20 cellular contexts compared by ENCODE assay signal in the genomic region with DNA sequence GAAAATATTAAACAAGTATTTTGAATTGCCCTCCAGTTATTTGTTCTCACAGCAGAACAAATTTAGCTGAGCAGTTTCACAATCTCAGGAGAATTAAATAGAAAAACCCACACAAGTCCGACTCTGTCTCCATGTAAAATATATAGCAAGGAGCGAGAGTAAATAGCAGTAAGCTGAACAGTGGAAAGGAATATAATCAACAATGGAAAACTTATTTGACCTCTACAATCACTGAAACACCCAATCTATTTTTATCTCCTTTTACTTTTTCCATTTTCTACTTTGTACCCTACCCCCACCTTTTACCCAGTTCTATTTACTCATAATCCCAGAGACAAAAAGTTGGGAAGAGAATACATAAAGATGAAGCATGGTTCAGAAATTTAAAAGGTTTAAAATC.
"Had no signal": no experiment of that assay in that cellular context is flagged by ENCODE, and none has a peak within 500 bp of the region (broad histone marks: within the 10 kb centered on the region; RNA-seq: fewer than 3 reads in every experiment).

No MANE protein-coding gene starts in this region.

- H3K4me1 ChIP-seq: esophagus squamous epithelium, neural progenitor cell, prostate gland, right lobe of liver had no signal

- H3K27me3 ChIP-seq: esophagus squamous epithelium, gastroesophageal sphincter, neural progenitor cell, pancreas, right lobe of liver had no signal

- DNase-seq: effector memory CD4-positive, alpha-beta T cell; esophagus squamous epithelium; glutamatergic neuron; immature natural killer cell; mammary epithelial cell; natural killer cell; nucleus accumbens; pancreas; right lobe of liver; stimulated activated CD4-positive, alpha-beta T cell treated with anti-CD3 and anti-CD28 coated beads, Interleukin-15, amount 100 ng/mL, for 24 hours; stimulated activated CD4-positive, alpha-beta T cell treated with anti-CD3 and anti-CD28 coated beads, Interleukin-1b, Interleukin-23, amount 100 ng/mL, for 48 hours; stimulated activated CD4-positive, alpha-beta T cell treated with anti-CD3 and anti-CD28 coated beads, Interleukin-4, amount 100 ng/mL, for 24 hours; stimulated activated naive B cell treated with anti-CD40 and anti-IgM and Interleukin-4, amounts not matched to agents 10 μg/mL and 1 μg/mL and 100 μg/mL, for 72 hours; stimulated activated naive CD8-positive, alpha-beta T cell treated with anti-CD3 and anti-CD28 coated beads, Interleukin-15, amount 100 ng/mL, for 72 hours; substantia nigra; trophoblast cell had no signal

- H3K27me3 Mint-ChIP-seq: stimulated activated naive B cell treated with anti-CD40 and anti-IgM and Interleukin-4, amounts not matched to agents 10 μg/mL and 1 μg/mL and 100 μg/mL, for 72 hours; stimulated activated naive CD8-positive, alpha-beta T cell treated with anti-CD3 and anti-CD28 coated beads, Interleukin-15, amount 100 ng/mL, for 72 hours had no signal

- H3K9ac ChIP-seq: neural progenitor cell had no signal

- H3K4me3 ChIP-seq: esophagus squamous epithelium, gastroesophageal sphincter, neural progenitor cell, pancreas, prostate gland, right lobe of liver, thoracic aorta had no signal

- H3K9me3 ChIP-seq: esophagus squamous epithelium, gastroesophageal sphincter, pancreas, prostate gland, right lobe of liver, thoracic aorta had no signal

- H3K27ac Mint-ChIP-seq: immature natural killer cell; natural killer cell; neural progenitor cell; stimulated activated naive B cell treated with anti-CD40 and anti-IgM and Interleukin-4, amounts not matched to agents 10 μg/mL and 1 μg/mL and 100 μg/mL, for 72 hours; stimulated activated naive CD8-positive, alpha-beta T cell treated with anti-CD3 and anti-CD28 coated beads, Interleukin-15, amount 100 ng/mL, for 72 hours had no signal

- H3K36me3 Mint-ChIP-seq: natural killer cell had no signal

- H3K4me1 Mint-ChIP-seq: immature natural killer cell, neural progenitor cell had no signal

- H3K27ac ChIP-seq: esophagus squamous epithelium, gastroesophageal sphincter, neural progenitor cell, pancreas, prostate gland, right lobe of liver, thoracic aorta had no signal

- H3K36me3 ChIP-seq: gastroesophageal sphincter, neural progenitor cell, pancreas, prostate gland, right lobe of liver, thoracic aorta had no signal

- H3K4me3 Mint-ChIP-seq: immature natural killer cell; natural killer cell; neural progenitor cell; stimulated activated naive B cell treated with anti-CD40 and anti-IgM and Interleukin-4, amounts not matched to agents 10 μg/mL and 1 μg/mL and 100 μg/mL, for 72 hours; stimulated activated naive CD8-positive, alpha-beta T cell treated with anti-CD3 and anti-CD28 coated beads, Interleukin-15, amount 100 ng/mL, for 72 hours had no signal

- ATAC-seq: gastroesophageal sphincter; natural killer cell; stimulated activated naive B cell treated with anti-CD40 and anti-IgM and Interleukin-4, amounts not matched to agents 10 μg/mL and 1 μg/mL and 100 μg/mL, for 72 hours; stimulated activated naive CD8-positive, alpha-beta T cell treated with anti-CD3 and anti-CD28 coated beads, Interleukin-15, amount 100 ng/mL, for 72 hours had no signal

- H3K9me3 Mint-ChIP-seq: immature natural killer cell, natural killer cell had no signal
